15 cellular contexts compared by ENCODE assay signal in genomic region chr3:40924559-40925058, GRCh38.
DNase-seq lines count a peak whose midpoint lies in the region; ATAC-seq and TF ChIP-seq lines count a peak whose summit lies in the region.
"Had no signal": no experiment of that assay in that cellular context is flagged by ENCODE, and none has a peak within 500 bp of the region (broad histone marks: within the 10 kb centered on the region; RNA-seq: fewer than 3 reads in every experiment).

No MANE protein-coding gene starts in this region.

- H3K9me3 Mint-ChIP-seq in immature natural killer cell: peaks cover 0 to 3% (median 2%) of the 10 kb centered on the region in 6 donors
- H3K9me3 Mint-ChIP-seq: activated B cell treated with CpG ODN at 0.5 μM for 24 hours had no signal

- H3K36me3 Mint-ChIP-seq in immature natural killer cell: peaks cover 0 to 3% (median 0%) of the 10 kb centered on the region in 3 donors

- TF ChIP-seq EP300 in esophagus muscularis mucosa (IDR thresholded peaks at IDR 0.05) (no peak), ovary (IDR thresholded peaks at IDR 0.05) (no peak)

- no peak for TF ChIP-seq CTCF in esophagus muscularis mucosa (IDR thresholded peaks at IDR 0.05)
- TF ChIP-seq CTCF in ovary (IDR thresholded peaks at IDR 0.05): no peak

- H3K27ac ChIP-seq in esophagus muscularis mucosa (replicated peaks in 1 of 4): no peak overlapping the region
- H3K27ac ChIP-seq in ovary: no peak overlapping the region
- H3K27ac ChIP-seq: breast epithelium, KMS-11 had no signal

- H3K4me1 Mint-ChIP-seq in immature natural killer cell: no peaks in the 10 kb centered on the region

- TF ChIP-seq POLR2A in esophagus muscularis mucosa (IDR thresholded peaks at IDR 0.05; ENCODE audit: low read depth): no peak
- no peak for TF ChIP-seq POLR2A in ovary (IDR thresholded peaks at IDR 0.05)

- H3K4me1 ChIP-seq in esophagus muscularis mucosa: no peaks in the 10 kb centered on the region
- H3K4me1 ChIP-seq in ovary (ENCODE audit: insufficient read depth): peaks cover 7% of the 10 kb centered on the region
- H3K4me1 ChIP-seq: breast epithelium had no signal

- H3K4me3 ChIP-seq in esophagus muscularis mucosa (no peak overlapping the region), ovary (no peak overlapping the region)
- H3K4me3 ChIP-seq: breast epithelium had no signal

- H3K4me3 Mint-ChIP-seq in immature natural killer cell: no peak overlapping the region
- H3K4me3 Mint-ChIP-seq: activated B cell treated with CpG ODN at 0.5 μM for 24 hours had no signal

- H3K36me3 ChIP-seq in esophagus muscularis mucosa: no peaks in the 10 kb centered on the region
- H3K36me3 ChIP-seq in ovary: no peaks in the 10 kb centered on the region
- H3K36me3 ChIP-seq: breast epithelium had no signal

- DNase-seq in DMS79 (lab: John Stamatoyannopoulos, UW) (peak; percentile 62), NCI-H2227 (lab: John Stamatoyannopoulos, UW; ENCODE audit: unreplicated experiment) (peak; percentile 30), esophagus muscularis mucosa (ENCODE audit: extremely low spot score) (peak; percentile 66), ovary (peak in 3 of 5 donors; percentile 32 to 50 (median 50)), activated gamma-delta T cell treated with Interleukin-2 at 50 U/mL for 16 hours (no peak), immature natural killer cell (no peak), Right ventricle myocardium superior (no peak)
- DNase-seq: activated B cell treated with CpG ODN at 0.5 μM for 24 hours; activated naive CD4-positive, alpha-beta T cell treated with anti-CD3 and anti-CD28 coated beads, Interleukin-2, amount 50 U/mL, for 16 hours; effector CD4-positive, alpha-beta T cell; mammary epithelial cell; NCI-H2081 treated with DMSO at 0.1 percent for 48 hours had no signal

- H3K9me3 ChIP-seq in esophagus muscularis mucosa: no peaks in the 10 kb centered on the region
- no peaks in the 10 kb centered on the region for H3K9me3 ChIP-seq in ovary
- H3K9me3 ChIP-seq: breast epithelium had no signal

- no peak overlapping the region for H3K27ac Mint-ChIP-seq in immature natural killer cell
- H3K27ac Mint-ChIP-seq: activated B cell treated with CpG ODN at 0.5 μM for 24 hours had no signal

- H3K27me3 ChIP-seq in esophagus muscularis mucosa (no peaks in the 10 kb centered on the region), ovary (no peaks in the 10 kb centered on the region)
- H3K27me3 ChIP-seq: breast epithelium had no signal

- H3K27me3 Mint-ChIP-seq in immature natural killer cell (ENCODE audit: low read depth in 3 of 3): peaks cover under 1 to 6% (median 4%) of the 10 kb centered on the region in 3 donors

- ATAC-seq in GM21529 (IDR thresholded peaks at IDR 0.05; ENCODE audit: unreplicated experiment) (no peak), Right ventricle myocardium superior (ENCODE audit: poor library complexity) (no peak)

- WGBS in esophagus muscularis mucosa: 63% methylated on average over 3 of the region's 3 CpGs
- 22 to 32% (median 29%) methylated on average over 3 of the region's 3 CpGs for WGBS in ovary, 3 donors

- intact Hi-C loops in esophagus muscularis mucosa (cut with DNase I): no loop called here
- intact Hi-C loops in ovary (cut with DNase I): loop anchor here in 1 of 4 donors (10.0 kb wide), 1 partner anchor 340 kb away; no protein-coding TSS in a partner anchor
- intact Hi-C loops in Right ventricle myocardium superior (cut with DNase I): no loop called here

Comparison
In these comparisons a context has a peak if more than half of its experiments do, and no peak if none do; other contexts are left out.
1. DNase-seq: peak in DMS79 (single experiment), NCI-H2227 (single experiment), esophagus muscularis mucosa (single experiment) and ovary (3 of 5); none in activated gamma-delta T cell treated with Interleukin-2 at 50 U/mL for 16 hours (single experiment), immature natural killer cell (0 of 3) and Right ventricle myocardium superior (single experiment).